12 cellular contexts compared by ENCODE assay signal in genomic region chr16:89446975-89447293, GRCh38. TPM values are rescaled to one million over a fixed set of nuclear protein-coding genes. Genes with fewer than 3 reads are reported as not detected.
DNase-seq lines count a peak whose midpoint lies in the region; ATAC-seq, FAIRE-seq and TF ChIP-seq lines count a peak whose summit lies in the region.
"Had no signal": no experiment of that assay in that cellular context is flagged by ENCODE, and none has a peak within 500 bp of the region (broad histone marks: within the 10 kb centered on the region; RNA-seq: fewer than 3 reads in every experiment).

No MANE protein-coding gene starts in this region.

- FAIRE-seq in HepG2 (lab: Jason Lieb, UNC), result no peak
- FAIRE-seq: GM18507 had no signal

- CTCF ChIA-PET in HepG2 (lab: Yijun Ruan, JAX; ENCODE audit: low intra/inter-chr PET ratio, low total read pairs), result interaction anchor here (0.5 kb wide), 1 partner anchor 11 kb away, joined by 3 read pairs; no protein-coding TSS in a partner anchor

- peak overlapping the region; percentile 70 for H3K27ac Mint-ChIP-seq in activated T-helper 1 cell treated with anti-CD3 and anti-CD28 coated beads, Interleukin-12 subunit alpha, Interleukin-12 subunit beta, Interleukin-2, Interleukin-4 antibody, amounts not matched to agents 30 ng/mL and 10 ng/mL and 1 ng/mL, durations not matched to agents 14 hours and 24 hours and 36 hours
- H3K27ac Mint-ChIP-seq in immature natural killer cell, result peak overlapping the region; percentile 33 to 89 (median 74)

- H3K27me3 ChIP-seq in HepG2 (ENCODE audit: control insufficient read depth in 1 of 2, insufficient read depth in 2 of 2, low read length in 2 of 2) (no peaks in the 10 kb centered on the region), right lobe of liver (no peaks in the 10 kb centered on the region), prostate gland (replicated peaks; ENCODE audit: insufficient read depth) (no peaks in the 10 kb centered on the region)

- H3K4me2 ChIP-seq in HepG2 (ENCODE audit: low read depth, low read length), result no peak overlapping the region

- intact Hi-C loops in HepG2 (cut with micrococcal nuclease; ENCODE audit: unreplicated experiment), result no loop called here
- intact Hi-C loops in right lobe of liver (cut with DNase I), result no loop called here
- intact Hi-C loops in activated T-helper 1 cell treated with anti-CD3 and anti-CD28 coated beads, Interleukin-12 subunit alpha, Interleukin-12 subunit beta, Interleukin-2, Interleukin-4 antibody, amounts not matched to agents 30 ng/mL and 10 ng/mL and 1 ng/mL, durations not matched to agents 14 hours and 24 hours and 36 hours (cut with micrococcal nuclease), result no loop called here
- intact Hi-C loops in prostate gland (cut with DNase I), result loop anchor here (10.0 kb wide), 1 partner anchor 52 kb away; no protein-coding TSS in a partner anchor

- no TSS peak for BruUV-seq in HepG2 (replicated peaks; lab: Mats Ljungman, UMichigan)

- H3K36me3 Mint-ChIP-seq in activated T-helper 1 cell treated with anti-CD3 and anti-CD28 coated beads, Interleukin-12 subunit alpha, Interleukin-12 subunit beta, Interleukin-2, Interleukin-4 antibody, amounts not matched to agents 30 ng/mL and 10 ng/mL and 1 ng/mL, durations not matched to agents 14 hours and 24 hours and 36 hours (ENCODE audit: low read depth), result peaks cover 2% of the 10 kb centered on the region
- H3K36me3 Mint-ChIP-seq in immature natural killer cell, result no peaks in the 10 kb centered on the region

- in situ Hi-C loops in HepG2 (cut with HindIII; ENCODE audit: extremely low pct_ligation_motif_present, low pct_unique_long_range_greater_than_20kb), result no loop called here

- H3K9me3 Mint-ChIP-seq in activated T-helper 1 cell treated with anti-CD3 and anti-CD28 coated beads, Interleukin-12 subunit alpha, Interleukin-12 subunit beta, Interleukin-2, Interleukin-4 antibody, amounts not matched to agents 30 ng/mL and 10 ng/mL and 1 ng/mL, durations not matched to agents 14 hours and 24 hours and 36 hours, result no peaks in the 10 kb centered on the region
- no peaks in the 10 kb centered on the region for H3K9me3 Mint-ChIP-seq in immature natural killer cell

- no peaks in the 10 kb centered on the region for H3K27me3 Mint-ChIP-seq in activated T-helper 1 cell treated with anti-CD3 and anti-CD28 coated beads, Interleukin-12 subunit alpha, Interleukin-12 subunit beta, Interleukin-2, Interleukin-4 antibody, amounts not matched to agents 30 ng/mL and 10 ng/mL and 1 ng/mL, durations not matched to agents 14 hours and 24 hours and 36 hours (ENCODE audit: insufficient read depth)
- peaks cover 7 to 13% (median 11%) of the 10 kb centered on the region in 3 donors for H3K27me3 Mint-ChIP-seq in immature natural killer cell (ENCODE audit: low read depth in 3 of 3)

- H3K4me1 Mint-ChIP-seq in activated T-helper 1 cell treated with anti-CD3 and anti-CD28 coated beads, Interleukin-12 subunit alpha, Interleukin-12 subunit beta, Interleukin-2, Interleukin-4 antibody, amounts not matched to agents 30 ng/mL and 10 ng/mL and 1 ng/mL, durations not matched to agents 14 hours and 24 hours and 36 hours (ENCODE audit: low read depth), result peaks cover 80% of the 10 kb centered on the region
- peaks cover 96 to 99% of the 10 kb centered on the region in 2 donors for H3K4me1 Mint-ChIP-seq in immature natural killer cell

- TF ChIP-seq RAD21 in HepG2 (CRISPR knock-in tag; IDR thresholded peaks at IDR 0.05), result no peak

- H3K79me2 ChIP-seq in HepG2 (ENCODE audit: insufficient read depth, low read length), result peaks cover 99% of the 10 kb centered on the region

- POLR2A ChIA-PET in HepG2 (lab: Yijun Ruan, JAX), result no interaction called here

- no peak for TF ChIP-seq CTCF in HepG2 (CRISPR knock-in tag; IDR thresholded peaks at IDR 0.05)
- TF ChIP-seq CTCF in right lobe of liver (IDR thresholded peaks at IDR 0.05), result no peak
- TF ChIP-seq CTCF in prostate gland (IDR thresholded peaks at IDR 0.05), result no peak

- H3K9me3 ChIP-seq in HepG2 (ENCODE audit: low read length) (no peaks in the 10 kb centered on the region), right lobe of liver (no peaks in the 10 kb centered on the region), prostate gland (no peaks in the 10 kb centered on the region)

- WGBS in HepG2 (ENCODE audit: low lambda C conversion rate), result 80% methylated on average over 6 of the region's 6 CpGs
- 47% methylated on average over 3 of the region's 6 CpGs for whole genome bisulfite sequencing in right lobe of liver (ENCODE audit: insufficient coverage, low coverage, low lambda C conversion rate, missing lambda C conversion rate)
- 54% methylated on average over 6 of the region's 6 CpGs for WGBS in prostate gland

- no peak for TF ChIP-seq POLR2A in HepG2 (IDR thresholded peaks at IDR 0.05; ENCODE audit: insufficient read depth in 1 of 2, low read depth in 2 of 2, low read length in 2 of 2)
- TF ChIP-seq POLR2A in right lobe of liver (IDR thresholded peaks at IDR 0.05), result no peak
- no peak for TF ChIP-seq POLR2A in prostate gland (IDR thresholded peaks at IDR 0.05)

- TF ChIP-seq EP300 in HepG2 (IDR thresholded peaks at IDR 0.05; ENCODE audit: low read depth in 2 of 2, low read length in 2 of 2) (no peak), HepG2 (CRISPR knock-in tag; IDR thresholded peaks at IDR 0.05; ENCODE audit: borderline replicate concordance) (no peak)

- peak overlapping the region; percentile 48 for H3K4me3 Mint-ChIP-seq in activated T-helper 1 cell treated with anti-CD3 and anti-CD28 coated beads, Interleukin-12 subunit alpha, Interleukin-12 subunit beta, Interleukin-2, Interleukin-4 antibody, amounts not matched to agents 30 ng/mL and 10 ng/mL and 1 ng/mL, durations not matched to agents 14 hours and 24 hours and 36 hours
- H3K4me3 Mint-ChIP-seq in immature natural killer cell, result peak overlapping the region; percentile 69 to 85 (median 81)

- peaks cover 93% of the 10 kb centered on the region for H3K4me1 ChIP-seq in HepG2 (ENCODE audit: insufficient read depth, low read length)
- H3K4me1 ChIP-seq in right lobe of liver, result peaks cover 4 to 50% (median 21%) of the 10 kb centered on the region in 4 donors
- peaks cover 32% of the 10 kb centered on the region for H3K4me1 ChIP-seq in prostate gland (replicated peaks)

- 0 out of 5 replicates have a peak, but pooled peaks cover 0 to 1% of the 10 kb centered on the region in 2 experiments for H3K36me3 ChIP-seq in HepG2 (replicated peaks in 1 of 2; ENCODE audit: control insufficient read depth in 1 of 2, insufficient read depth in 2 of 2, low read length in 2 of 2)
- no peaks in the 10 kb centered on the region for H3K36me3 ChIP-seq in right lobe of liver
- no peaks in the 10 kb centered on the region for H3K36me3 ChIP-seq in prostate gland

- H3K4me3 ChIP-seq in HepG2 (replicated peaks in 1 of 3; ENCODE audit: insufficient read depth in 1 of 3, low read depth in 2 of 3, low read length in 3 of 3) (no peak overlapping the region), right lobe of liver (no peak overlapping the region), prostate gland (no peak overlapping the region)

- DNase-seq in HepG2 (ENCODE audit: low spot score) (no peak), right lobe of liver (no peak), immature natural killer cell (no peak), substantia nigra (lab: John Stamatoyannopoulos, UW) (peak in 1 of 49 donors; percentile 78), germinal center (ENCODE audit: low spot score) (no peak), prostate gland (ENCODE audit: low spot score) (no peak)
- DNase-seq in activated T-helper 1 cell treated with anti-CD3 and anti-CD28 coated beads, Interleukin-12 subunit alpha, Interleukin-12 subunit beta, Interleukin-2, Interleukin-4 antibody, amounts not matched to agents 30 ng/mL and 10 ng/mL and 1 ng/mL, durations not matched to agents 14 hours and 24 hours and 36 hours (ENCODE audit: low spot score), result no peak
- DNase-seq: activated CD4-positive, CD25-positive, alpha-beta regulatory T cell; dermis blood vessel endothelial cell had no signal

- ATAC-seq in HepG2 (no peak), right lobe of liver (no peak), HG03159 (IDR thresholded peaks at IDR 0.05; ENCODE audit: unreplicated experiment) (no peak)
- ATAC-seq: HCT116 had no signal

- no peak overlapping the region for H3K9ac ChIP-seq in HepG2 (ENCODE audit: insufficient read depth, low read depth, low read length)

- H4K20me1 ChIP-seq in HepG2 (ENCODE audit: insufficient read depth, low read length), result peaks cover 100% of the 10 kb centered on the region

- H2AFZ ChIP-seq in HepG2 (ENCODE audit: low read length), result no peak overlapping the region

- H3K27ac ChIP-seq in HepG2 (ENCODE audit: extremely low read length, insufficient read depth, low read length) (no peak overlapping the region), right lobe of liver (no peak overlapping the region), substantia nigra (ENCODE audit: low read depth, low read length, poor library complexity, severe bottlenecking) (peak overlapping the region; percentile 21), prostate gland (no peak overlapping the region)

RNA-seq across cellular contexts. Expression of gene ANKRD11, which starts 43.4 kb away (rescaled TPM):
- total RNA-seq in HepG2 (2016; rRNA removed; fragmentation: Illumina TruSeq; extraction: Trizol) (21.4 and 24.4 TPM in 2 replicates), right lobe of liver (10 to 100 TPM; 26.2 to 65.8 (median 41.6) TPM), prostate gland (100 to 1,000 TPM in 1 of 2 donors, 10 to 100 TPM in 1; 66.2 to 143 TPM)
- total RNA-seq in HepG2 (2016; cell fraction: cytosol; rRNA removed; fragmentation: Illumina TruSeq; extraction: Trizol; ENCODE audit: low read depth), result 54.2 and 55.2 TPM in 2 replicates
- total RNA-seq in HepG2 (2016; cell fraction: insoluble cytoplasmic fraction; rRNA removed; fragmentation: Illumina TruSeq; extraction: Trizol), result 17.9 and 22.3 TPM in 2 replicates
- 22.4 and 27.0 TPM in 2 replicates for total RNA-seq in HepG2 (2016; cell fraction: membrane; rRNA removed; fragmentation: Illumina TruSeq; extraction: Trizol)
- 48.5 and 63.5 TPM in 2 replicates for total RNA-seq in HepG2 (2016; cell fraction: nucleus; rRNA removed; fragmentation: Illumina TruSeq; extraction: Trizol)
- polyA plus RNA-seq in HepG2 (2011; rRNA removed) (38.4 and 42.3 TPM in 2 replicates), immature natural killer cell (10 to 100 TPM in 1 of 3 donors, 1 to 10 TPM in 2; 3.7 to 14.3 (median 8.5) TPM)
- polyA plus RNA-seq in HepG2 (2011; cell fraction: cytosol; rRNA removed), result 31.1 and 36.3 TPM in 2 replicates
- 155 and 191 TPM in 2 replicates for polyA plus RNA-seq in HepG2 (2011; cell fraction: nucleus; rRNA removed)
- 78.6 and 89.8 TPM in 2 replicates for polyA plus RNA-seq in HepG2 (2012)
- 10.6 and 13.9 TPM in 2 replicates for polyA plus RNA-seq in HepG2 (2016; cell fraction: cytosol; fragmentation: Illumina TruSeq; extraction: Trizol; ENCODE audit: low read depth)
- polyA plus RNA-seq in HepG2 (2016; cell fraction: insoluble cytoplasmic fraction; fragmentation: Illumina TruSeq; extraction: Trizol; ENCODE audit: low read depth), result 35.2 and 50.6 TPM in 2 replicates
- 29.5 and 30.6 TPM in 2 replicates for polyA plus RNA-seq in HepG2 (2016; cell fraction: membrane; fragmentation: Illumina TruSeq; extraction: Trizol; ENCODE audit: low read depth)
- 190 and 216 TPM in 2 replicates for polyA plus RNA-seq in HepG2 (2016; cell fraction: nucleus; fragmentation: Illumina TruSeq; extraction: Trizol; ENCODE audit: insufficient read depth, low read depth)
- polyA minus RNA-seq in HepG2 (2011; rRNA and poly(A)+ RNA removed; ENCODE audit: low replicate concordance), result 38.6 and 64.5 TPM in 2 replicates
- polyA minus RNA-seq in HepG2 (2011; cell fraction: cytosol; rRNA and poly(A)+ RNA removed), result 32.5 and 37.0 TPM in 2 replicates
- 104 and 109 TPM in 2 replicates for polyA minus RNA-seq in HepG2 (2011; cell fraction: nucleus; rRNA and poly(A)+ RNA removed)
- total RNA-seq in activated T-helper 1 cell treated with anti-CD3 and anti-CD28 coated beads, Interleukin-12 subunit alpha, Interleukin-12 subunit beta, Interleukin-2, Interleukin-4 antibody, amounts not matched to agents 30 ng/mL and 10 ng/mL and 1 ng/mL, durations not matched to agents 14 hours and 24 hours and 36 hours, result 176 and 179 TPM in 2 replicates
